ENCODE assay signal across 6 cellular contexts in genomic region chr10:113912582-113912981, GRCh38.
"Had no signal": no experiment of that assay in that cellular context is flagged by ENCODE, and none has a peak within 500 bp of the region (broad histone marks: within the 10 kb centered on the region; RNA-seq: fewer than 3 reads in every experiment).

No MANE protein-coding gene starts in this region.

- ATAC-seq: GM23338, K562 had no signal

- DNase-seq: H9, HCEC 1CT, IMR-90, KG1 had no signal

- H3K4me3 ChIP-seq: GM23338, K562 had no signal
